ENCODE assay signal across 17 cellular contexts in genomic region chr12:14938301-14938700, GRCh38. TPM values are rescaled to one million over a fixed set of nuclear protein-coding genes. Genes with fewer than 3 reads are reported as not detected.
DNase-seq lines count a peak whose midpoint lies in the region; ATAC-seq and TF ChIP-seq lines count a peak whose summit lies in the region.
"Had no signal": no experiment of that assay in that cellular context is flagged by ENCODE, and none has a peak within 500 bp of the region (broad histone marks: within the 10 kb centered on the region; RNA-seq: fewer than 3 reads in every experiment).

Gene ERP27 (minus strand): TSS chr12:14938537. CDS start chr12:14938508, 29 bp downstream.

- H3K27ac Mint-ChIP-seq in activated naive CD4-positive, alpha-beta T cell treated with anti-CD3 and anti-CD28 coated beads, Interleukin-2, amount 50 U/mL, for 24 hours = peak within 1 kb of the TSS; percentile 95
- peak within 1 kb of the TSS; percentile 53 for H3K27ac Mint-ChIP-seq in activated T-helper 17 cell treated with anti-CD3 and anti-CD28 coated beads, Interleukin-2, amount 50 U/mL, for 72 hours
- H3K27ac Mint-ChIP-seq in mesothelial cell of epicardium (no peak within 1 kb of the TSS), osteocyte (ENCODE audit: unreplicated experiment) (no peak within 1 kb of the TSS)

- H3K36me3 Mint-ChIP-seq in activated naive CD4-positive, alpha-beta T cell treated with anti-CD3 and anti-CD28 coated beads, Interleukin-2, amount 50 U/mL, for 24 hours = peaks cover 44% of the 10 kb centered on the region
- peaks cover 87% of the 10 kb centered on the region for H3K36me3 Mint-ChIP-seq in activated T-helper 17 cell treated with anti-CD3 and anti-CD28 coated beads, Interleukin-2, amount 50 U/mL, for 72 hours (ENCODE audit: low read depth)
- peaks cover 11% of the 10 kb centered on the region for H3K36me3 Mint-ChIP-seq in mesothelial cell of epicardium
- H3K36me3 Mint-ChIP-seq in osteocyte (ENCODE audit: unreplicated experiment) = peaks cover 11% of the 10 kb centered on the region

- H3K9me3 Mint-ChIP-seq in activated naive CD4-positive, alpha-beta T cell treated with anti-CD3 and anti-CD28 coated beads, Interleukin-2, amount 50 U/mL, for 24 hours = no peaks in the 10 kb centered on the region
- no peaks in the 10 kb centered on the region for H3K9me3 Mint-ChIP-seq in activated T-helper 17 cell treated with anti-CD3 and anti-CD28 coated beads, Interleukin-2, amount 50 U/mL, for 72 hours
- H3K9me3 Mint-ChIP-seq in mesothelial cell of epicardium (peaks cover 14% of the 10 kb centered on the region), osteocyte (ENCODE audit: unreplicated experiment) (peaks cover 13% of the 10 kb centered on the region)

- no peak for DNase-seq in activated naive CD4-positive, alpha-beta T cell (lab: John Stamatoyannopoulos, UW)
- no peak for DNase-seq in mesothelial cell of epicardium (ENCODE audit: low spot score in 2 of 2, unreplicated experiment in 2 of 2)
- DNase-seq in NCI-H1417 treated with DMSO at 0.1 percent for 48 hours (lab: John Stamatoyannopoulos, UW) = no peak
- DNase-seq in osteocyte (ENCODE audit: extremely low spot score, unreplicated experiment) = no peak
- DNase-seq: activated CD4-positive, CD25-positive, alpha-beta regulatory T cell; activated T-cell treated with anti-CD3 and anti-CD28 coated beads, Interleukin-2, amount 50 U/mL, for 48 hours; brain microvascular endothelial cell; MG63; NCI-H2029; NCI-H526 treated with DMSO at 0.1 percent for 48 hours had no signal

- H3K27me3 Mint-ChIP-seq in activated naive CD4-positive, alpha-beta T cell treated with anti-CD3 and anti-CD28 coated beads, Interleukin-2, amount 50 U/mL, for 24 hours = no peaks in the 10 kb centered on the region
- H3K27me3 Mint-ChIP-seq in activated T-helper 17 cell treated with anti-CD3 and anti-CD28 coated beads, Interleukin-2, amount 50 U/mL, for 72 hours = no peaks in the 10 kb centered on the region
- no peaks in the 10 kb centered on the region for H3K27me3 Mint-ChIP-seq in mesothelial cell of epicardium (ENCODE audit: low read depth)
- H3K27me3 Mint-ChIP-seq in osteocyte (ENCODE audit: unreplicated experiment) = no peaks in the 10 kb centered on the region

- no peak for TF ChIP-seq CTCF in mesothelial cell of epicardium (IDR thresholded peaks at IDR 0.05; ENCODE audit: unreplicated experiment)
- TF ChIP-seq CTCF in osteocyte (IDR thresholded peaks at IDR 0.05) = no peak

- peak within 1 kb of the TSS; percentile 47 for H3K4me3 Mint-ChIP-seq in activated naive CD4-positive, alpha-beta T cell treated with anti-CD3 and anti-CD28 coated beads, Interleukin-2, amount 50 U/mL, for 24 hours
- no peak within 1 kb of the TSS for H3K4me3 Mint-ChIP-seq in activated T-helper 17 cell treated with anti-CD3 and anti-CD28 coated beads, Interleukin-2, amount 50 U/mL, for 72 hours
- H3K4me3 Mint-ChIP-seq in mesothelial cell of epicardium (no peak within 1 kb of the TSS), osteocyte (ENCODE audit: unreplicated experiment) (no peak within 1 kb of the TSS)

- ATAC-seq in activated T-helper 17 cell treated with anti-CD3 and anti-CD28 coated beads, Interleukin-2, amount 50 U/mL, for 72 hours (replicated peaks) = no peak
- ATAC-seq in GM21367 (IDR thresholded peaks at IDR 0.05; ENCODE audit: unreplicated experiment) (no peak), GM18907 (IDR thresholded peaks at IDR 0.05; ENCODE audit: unreplicated experiment) (no peak)
- ATAC-seq: left lobe of liver had no signal

- peaks cover 63% of the 10 kb centered on the region for H3K4me1 Mint-ChIP-seq in activated naive CD4-positive, alpha-beta T cell treated with anti-CD3 and anti-CD28 coated beads, Interleukin-2, amount 50 U/mL, for 24 hours
- H3K4me1 Mint-ChIP-seq in activated T-helper 17 cell treated with anti-CD3 and anti-CD28 coated beads, Interleukin-2, amount 50 U/mL, for 72 hours = peaks cover 21% of the 10 kb centered on the region
- H3K4me1 Mint-ChIP-seq in mesothelial cell of epicardium (peaks cover 29% of the 10 kb centered on the region), osteocyte (ENCODE audit: unreplicated experiment) (peaks cover 8% of the 10 kb centered on the region)

RNA-seq across cellular contexts. Expression of gene ERP27, which starts in this region (rescaled TPM):
- 1 to 10 TPM; 5.2 to 9.4 TPM for total RNA-seq in activated T-helper 17 cell treated with anti-CD3 and anti-CD28 coated beads, Interleukin-2, amount 50 U/mL, for 72 hours
- total RNA-seq in mesothelial cell of epicardium (55.2 to 60.4 TPM (median 58.1 TPM) in 3 replicates), osteocyte (0.50 and 0.70 TPM in 2 replicates)
- total RNA-seq: H4, myocyte had no signal

Comparison
In these comparisons a context has a peak if more than half of its experiments do, and no peak if none do; other contexts are left out.
1. H3K27ac Mint-ChIP-seq: peak in activated naive CD4-positive, alpha-beta T cell treated with anti-CD3 and anti-CD28 coated beads, Interleukin-2, amount 50 U/mL, for 24 hours (single experiment) and activated T-helper 17 cell treated with anti-CD3 and anti-CD28 coated beads, Interleukin-2, amount 50 U/mL, for 72 hours (single experiment); none in mesothelial cell of epicardium (single experiment) and osteocyte (single experiment).